Comparison of ENCODE assay signal across 8 cellular contexts in the genomic region with DNA sequence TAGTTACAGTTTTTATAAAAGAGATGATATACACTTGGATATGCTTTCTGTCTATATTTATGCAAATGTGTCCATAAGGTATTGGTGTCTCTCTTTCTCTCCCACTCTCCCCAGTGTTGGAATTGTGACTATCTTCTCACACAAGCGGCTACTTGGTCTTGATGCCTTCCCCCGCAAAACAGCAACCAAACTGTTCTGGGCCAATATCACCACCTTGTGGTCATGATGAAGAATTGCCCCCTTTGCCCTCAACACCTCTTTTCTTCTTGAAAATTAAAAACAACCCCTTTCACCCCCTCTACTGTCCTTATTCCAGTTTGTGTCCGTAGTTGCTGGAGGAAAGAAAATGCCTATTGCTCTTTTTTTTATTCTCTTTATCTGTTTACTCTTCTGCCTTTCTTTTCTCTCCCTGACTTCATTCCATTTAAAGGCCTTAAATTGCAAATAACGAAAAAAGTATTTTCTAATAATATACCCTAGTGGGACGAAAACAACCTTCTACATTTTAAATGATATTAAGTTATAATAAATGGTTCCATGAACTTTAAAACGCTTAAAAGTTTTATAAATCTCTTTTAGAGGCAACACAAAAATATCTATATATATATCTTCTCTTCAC.
DNase-seq lines count a peak whose midpoint lies in the region; ATAC-seq and TF ChIP-seq lines count a peak whose summit lies in the region.

No MANE protein-coding gene starts in this region.

- peak; percentile 66 for DNase-seq in stimulated activated CD4-positive, alpha-beta T cell treated with anti-CD3 and anti-CD28 coated beads, Interleukin-4, amount 100 ng/mL, for 24 hours
- DNase-seq in stimulated activated CD4-positive, alpha-beta T cell treated with anti-CD3 and anti-CD28 coated beads, Interleukin-2, amount 100 ng/mL, for 24 hours: no peak
- DNase-seq in NB4 (ENCODE audit: low read depth) (peak; percentile 90), kidney epithelial cell (ENCODE audit: low read depth) (no peak), cerebellar nuclear complex (lab: John Stamatoyannopoulos, UW) (no peak)
- DNase-seq in activated CD4-positive, alpha-beta T cell treated with anti-CD3 and anti-CD28 coated beads, Interleukin-2, amount 50 U/mL, for 1 hour: peak; percentile 39
- DNase-seq in stimulated activated CD4-positive, alpha-beta T cell treated with anti-CD3 and anti-CD28 coated beads, Interleukin-15, amount 100 ng/mL, for 24 hours: no peak

- H3K36me3 ChIP-seq in kidney epithelial cell (ENCODE audit: control insufficient read depth, insufficient read depth, low read length): no peaks in the 10 kb centered on the region

- no peak for ATAC-seq in HG02970 (IDR thresholded peaks at IDR 0.05; ENCODE audit: low FRiP score, unreplicated experiment)

- no peak for TF ChIP-seq POLR2A in NB4 (IDR thresholded peaks at IDR 0.05; ENCODE audit: extremely low read depth, insufficient read length)

- no peak overlapping the region for H3K4me3 ChIP-seq in NB4 (ENCODE audit: low read depth, low read length)
- H3K4me3 ChIP-seq in kidney epithelial cell (ENCODE audit: low read depth, low read length): no peak overlapping the region

- peak; percentile 97 for TF ChIP-seq CTCF in NB4 (IDR thresholded peaks at IDR 0.05; ENCODE audit: low read depth, low read length)
- peak; percentile 44 for TF ChIP-seq CTCF in kidney epithelial cell (IDR thresholded peaks at IDR 0.05; ENCODE audit: insufficient read depth, low read length, poor library complexity, severe bottlenecking)

- no peaks in the 10 kb centered on the region for H3K27me3 ChIP-seq in kidney epithelial cell (ENCODE audit: control insufficient read depth, insufficient read depth, low read length)

Comparison
In these comparisons a context has a peak if more than half of its experiments do, and no peak if none do; other contexts are left out.
1. DNase-seq: peak in stimulated activated CD4-positive, alpha-beta T cell treated with anti-CD3 and anti-CD28 coated beads, Interleukin-4, amount 100 ng/mL, for 24 hours (single experiment), NB4 (single experiment) and activated CD4-positive, alpha-beta T cell treated with anti-CD3 and anti-CD28 coated beads, Interleukin-2, amount 50 U/mL, for 1 hour (single experiment); none in stimulated activated CD4-positive, alpha-beta T cell treated with anti-CD3 and anti-CD28 coated beads, Interleukin-2, amount 100 ng/mL, for 24 hours (0 of 2), kidney epithelial cell (single experiment), cerebellar nuclear complex (0 of 2) and stimulated activated CD4-positive, alpha-beta T cell treated with anti-CD3 and anti-CD28 coated beads, Interleukin-15, amount 100 ng/mL, for 24 hours (single experiment).